Comparison of ENCODE assay signal across 8 cellular contexts in the genomic region with DNA sequence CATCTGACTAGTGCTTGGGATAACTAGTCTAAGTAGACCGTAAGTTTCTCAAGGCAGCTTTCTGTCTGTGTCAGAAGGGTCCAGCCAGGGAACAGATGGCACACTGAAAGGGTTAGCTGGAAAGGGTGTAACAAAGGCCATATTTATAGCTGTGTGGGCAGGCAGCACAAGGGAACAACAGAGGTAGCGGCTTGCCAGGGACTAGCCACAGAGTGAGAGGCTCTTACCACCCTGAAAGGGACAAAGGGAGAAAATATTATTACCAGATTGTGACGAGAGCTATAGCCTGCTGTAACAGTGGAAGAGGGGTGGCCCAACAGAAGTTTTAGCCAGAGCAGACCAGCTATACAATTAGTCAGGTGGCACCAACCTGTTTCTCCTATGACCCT.
DNase-seq lines count a peak whose midpoint lies in the region; ATAC-seq, FAIRE-seq and TF ChIP-seq lines count a peak whose summit lies in the region.

No MANE protein-coding gene starts in this region.

- no peak overlapping the region for H2AK5ac ChIP-seq in mesendoderm (ENCODE audit: low read length)

- H3K56ac ChIP-seq in mesendoderm (ENCODE audit: low read length) = no peak overlapping the region

- no peak overlapping the region for H3K4ac ChIP-seq in mesendoderm (ENCODE audit: low read depth, low read length)

- H3K79me1 ChIP-seq in mesendoderm (ENCODE audit: low read length) = no peaks in the 10 kb centered on the region

- no peak for FAIRE-seq in kidney (lab: Jason Lieb, UNC)

- no peak overlapping the region for H4K5ac ChIP-seq in mesendoderm (ENCODE audit: low read length)

- DNase-seq in NB4 (ENCODE audit: low read depth) = peak; percentile 65
- DNase-seq in mucosa of descending colon = no peak
- no peak for DNase-seq in stimulated activated CD4-positive, alpha-beta T cell treated with anti-CD3 and anti-CD28 coated beads, Interleukin-4, amount 100 ng/mL, for 4 hours
- DNase-seq in T-helper 1 cell = no peak
- no peak for DNase-seq in mesendoderm
- no peak for DNase-seq in kidney

- H2BK120ac ChIP-seq in mesendoderm (ENCODE audit: low read depth, low read length) = no peak overlapping the region

- no peak overlapping the region for H4K8ac ChIP-seq in mesendoderm (ENCODE audit: low read depth, low read length)

- H3K36me3 ChIP-seq in mucosa of descending colon (ENCODE audit: low read depth) = no peaks in the 10 kb centered on the region
- no peaks in the 10 kb centered on the region for H3K36me3 ChIP-seq in mesendoderm (ENCODE audit: control insufficient read depth, insufficient read depth, low read length)
- no peaks in the 10 kb centered on the region for H3K36me3 ChIP-seq in kidney (ENCODE audit: control insufficient read depth in 1 of 2, insufficient read depth in 2 of 2, low read length in 2 of 2)

- no peak overlapping the region for H3K27ac ChIP-seq in mesendoderm (ENCODE audit: low read depth, low read length)
- no peak overlapping the region for H3K27ac ChIP-seq in kidney (ENCODE audit: low read depth in 2 of 2, low read length in 2 of 2)

- peak; percentile 23 for ATAC-seq in GM18499 (IDR thresholded peaks at IDR 0.05; ENCODE audit: insufficient read depth, unreplicated experiment)
- ATAC-seq in GM21723 (IDR thresholded peaks at IDR 0.05; ENCODE audit: unreplicated experiment) = peak; percentile 27
- ATAC-seq in mucosa of descending colon = peak; percentile 42

- no peaks in the 10 kb centered on the region for H3K9me3 ChIP-seq in mucosa of descending colon
- H3K9me3 ChIP-seq in kidney (ENCODE audit: control insufficient read depth in 1 of 2, low read length in 2 of 2) = no peaks in the 10 kb centered on the region

- no peak overlapping the region for H3K18ac ChIP-seq in mesendoderm (ENCODE audit: low read length)

- H3K27me3 ChIP-seq in mesendoderm (ENCODE audit: insufficient read depth, low read length, poor library complexity) = no peaks in the 10 kb centered on the region

- no peak overlapping the region for H3K4me2 ChIP-seq in mesendoderm (ENCODE audit: low read length)

- no peak overlapping the region for H3K23ac ChIP-seq in mesendoderm (ENCODE audit: low read length)

- intact Hi-C loops in mucosa of descending colon (cut with DNase I, micrococcal nuclease) (loop anchor here in 1 of 2 donors (2.0 kb wide), 1 partner anchor 59 kb away; no protein-coding TSS in a partner anchor), kidney (cut with DNase I) (no loop called here)

- peaks cover 38% of the 10 kb centered on the region for H3K4me1 ChIP-seq in mucosa of descending colon (ENCODE audit: low read depth)
- H3K4me1 ChIP-seq in mesendoderm (ENCODE audit: control insufficient read depth, low read depth, low read length) = peaks cover 2% of the 10 kb centered on the region
- no peaks in the 10 kb centered on the region for H3K4me1 ChIP-seq in kidney (ENCODE audit: control insufficient read depth in 1 of 2, insufficient read depth in 1 of 2, low read depth in 1 of 2, low read length in 2 of 2)

- H3K4me3 ChIP-seq in NB4 (ENCODE audit: low read depth, low read length) (peak overlapping the region; percentile 68), mucosa of descending colon (no peak overlapping the region), mesendoderm (ENCODE audit: low read length) (no peak overlapping the region), kidney (ENCODE audit: low read length in 2 of 2) (no peak overlapping the region)

- TF ChIP-seq CTCF in NB4 (IDR thresholded peaks at IDR 0.05; ENCODE audit: low read depth, low read length) = no peak
- no peak for TF ChIP-seq CTCF in mucosa of descending colon (IDR thresholded peaks at IDR 0.05)
- TF ChIP-seq CTCF in kidney (IDR thresholded peaks at IDR 0.05; ENCODE audit: borderline replicate concordance, extremely low read depth, insufficient read depth) = no peak

- no CpG with 5 or more reads among the region's 3 CpGs for WGBS in mesendoderm (ENCODE audit: extremely low coverage, insufficient coverage, low lambda C conversion rate)

- H3K9ac ChIP-seq in mesendoderm (ENCODE audit: low read length) = no peak overlapping the region
- no peak overlapping the region for H3K9ac ChIP-seq in kidney (ENCODE audit: low read length in 2 of 2)

- no peak overlapping the region for H2BK5ac ChIP-seq in mesendoderm (ENCODE audit: low read length)

- no peak overlapping the region for H2BK15ac ChIP-seq in mesendoderm (replicated peaks; ENCODE audit: low read depth)

- TF ChIP-seq POLR2A in NB4 (IDR thresholded peaks at IDR 0.05; ENCODE audit: extremely low read depth, insufficient read length) = no peak

- H3K79me2 ChIP-seq in mesendoderm (ENCODE audit: control insufficient read depth, insufficient read depth, low read length) = no peaks in the 10 kb centered on the region
